In genomic region chr15:93030430-93031102, GRCh38 we compare ENCODE assay signal across 8 cellular contexts. TPM values are rescaled to one million over a fixed set of nuclear protein-coding genes. Genes with fewer than 3 reads are reported as not detected.
A peak's percentile ranks its signal among the peaks of the same experiment; 100 is the strongest.
DNase-seq lines count a peak whose midpoint lies in the region; ATAC-seq and FAIRE-seq lines count a peak whose summit lies in the region.

No MANE protein-coding gene starts in this region.

- CTCF ChIA-PET in CD4-positive, alpha-beta memory T cell (lab: Charles Lee; ENCODE audit: partially characterized antibody) = interaction anchor here (0.6 to 4.1 kb wide), 24 partner anchors 9 to 1293 kb away, joined by 3 to 27 read pairs (median 5); no protein-coding TSS in a partner anchor

- POLR2A ChIA-PET in CD4-positive, alpha-beta memory T cell (lab: Charles Lee; ENCODE audit: partially characterized antibody) = interaction anchor here (0.5 to 1.5 kb wide), 4 partner anchors 10 to 504 kb away, joined by 3 to 5 read pairs (median 3); no protein-coding TSS in a partner anchor

- peaks cover 16% of the 10 kb centered on the region for H3K36me3 ChIP-seq in CD4-positive, alpha-beta memory T cell (ENCODE audit: insufficient read depth, low read length)

- peak overlapping the region in 1 of 8 donors; percentile 27 for H3K4me3 Mint-ChIP-seq in CD4-positive, alpha-beta memory T cell
- H3K4me3 Mint-ChIP-seq in naive B cell = no peak overlapping the region
- H3K4me3 Mint-ChIP-seq in stimulated activated naive B cell treated with anti-CD40 and anti-IgM and Interleukin-4, amounts not matched to agents 10 μg/mL and 1 μg/mL and 100 μg/mL, for 72 hours = no peak overlapping the region

- H3K36me3 Mint-ChIP-seq in CD4-positive, alpha-beta memory T cell = peaks cover 6 to 23% of the 10 kb centered on the region in 2 donors
- peaks cover 0 to 1% of the 10 kb centered on the region in 2 donors for H3K36me3 Mint-ChIP-seq in naive B cell
- H3K36me3 Mint-ChIP-seq in stimulated activated naive B cell treated with anti-CD40 and anti-IgM and Interleukin-4, amounts not matched to agents 10 μg/mL and 1 μg/mL and 100 μg/mL, for 72 hours = peaks cover 13 to 22% of the 10 kb centered on the region in 2 donors

- no peak overlapping the region for H3K4me3 ChIP-seq in CD4-positive, alpha-beta memory T cell (ENCODE audit: low read length in 2 of 2)

- H3K27ac ChIP-seq in CD4-positive, alpha-beta memory T cell (ENCODE audit: low read depth, low read length) = no peak overlapping the region

- no peaks in the 10 kb centered on the region for H3K9me3 ChIP-seq in CD4-positive, alpha-beta memory T cell (ENCODE audit: control insufficient read depth in 1 of 2, low read length in 2 of 2)

- FAIRE-seq in GM19239 (lab: Jason Lieb, UNC) = peak; percentile 78

- no peaks in the 10 kb centered on the region for H3K27me3 ChIP-seq in CD4-positive, alpha-beta memory T cell (ENCODE audit: insufficient read depth, low read length)

- no peaks in the 10 kb centered on the region for H3K27me3 Mint-ChIP-seq in CD4-positive, alpha-beta memory T cell
- H3K27me3 Mint-ChIP-seq in naive B cell = peaks cover 0 to 8% (median 5%) of the 10 kb centered on the region in 3 donors
- H3K27me3 Mint-ChIP-seq in stimulated activated naive B cell treated with anti-CD40 and anti-IgM and Interleukin-4, amounts not matched to agents 10 μg/mL and 1 μg/mL and 100 μg/mL, for 72 hours = peaks cover 0 to 6% of the 10 kb centered on the region in 2 donors

- DNase-seq in CD4-positive, alpha-beta memory T cell = peak in 4 of 5 donors; percentile 57 to 71 (median 63)
- DNase-seq in GM19239 (ENCODE audit: insufficient read length, low spot score) = peak; percentile 82
- peak; percentile 33 for DNase-seq in NOMO-1 treated with DMSO at 0.1 percent for 48 hours (lab: John Stamatoyannopoulos, UW; ENCODE audit: unreplicated experiment)
- peak; percentile 52 for DNase-seq in activated T-cell treated with anti-CD3 and anti-CD28 coated beads for 4 hours
- DNase-seq in naive B cell = peak; percentile 44
- peak; percentile 44 for DNase-seq in stimulated activated naive B cell treated with anti-CD40 and anti-IgM and Interleukin-4, amounts not matched to agents 10 μg/mL and 1 μg/mL and 100 μg/mL, for 72 hours

- peaks cover 14 to 29% (median 19%) of the 10 kb centered on the region in 4 donors for H3K4me1 Mint-ChIP-seq in CD4-positive, alpha-beta memory T cell
- peaks cover 22 to 27% (median 27%) of the 10 kb centered on the region in 3 donors for H3K4me1 Mint-ChIP-seq in naive B cell
- H3K4me1 Mint-ChIP-seq in stimulated activated naive B cell treated with anti-CD40 and anti-IgM and Interleukin-4, amounts not matched to agents 10 μg/mL and 1 μg/mL and 100 μg/mL, for 72 hours = peaks cover 20 to 39% of the 10 kb centered on the region in 2 donors

- H3K9me3 Mint-ChIP-seq in CD4-positive, alpha-beta memory T cell = peaks cover 0 to 3% (median 0%) of the 10 kb centered on the region in 8 donors
- no peaks in the 10 kb centered on the region for H3K9me3 Mint-ChIP-seq in naive B cell
- H3K9me3 Mint-ChIP-seq in stimulated activated naive B cell treated with anti-CD40 and anti-IgM and Interleukin-4, amounts not matched to agents 10 μg/mL and 1 μg/mL and 100 μg/mL, for 72 hours = no peaks in the 10 kb centered on the region

- H3K4me1 ChIP-seq in CD4-positive, alpha-beta memory T cell (ENCODE audit: insufficient read depth, low read length) = peaks cover 22% of the 10 kb centered on the region

- intact Hi-C loops in CD4-positive, alpha-beta memory T cell (cut with micrococcal nuclease) = loop anchor here (1.0 kb wide), 2 partner anchors 1090 to 1294 kb away; no protein-coding TSS in a partner anchor

- ATAC-seq in HG03280 (IDR thresholded peaks at IDR 0.05; ENCODE audit: unreplicated experiment) = peak; percentile 80
- peak; percentile 62 for ATAC-seq in esophagus mucosa
- ATAC-seq in naive B cell (ENCODE audit: low read depth in 2 of 2) = peak; percentile 79 to 86
- ATAC-seq in stimulated activated naive B cell treated with anti-CD40 and anti-IgM and Interleukin-4, amounts not matched to agents 10 μg/mL and 1 μg/mL and 100 μg/mL, for 72 hours (replicated peaks) = peak; percentile 82 to 83

- peak overlapping the region; percentile 17 to 85 (median 66) for H3K27ac Mint-ChIP-seq in CD4-positive, alpha-beta memory T cell
- peak overlapping the region; percentile 43 to 91 (median 68) for H3K27ac Mint-ChIP-seq in naive B cell
- peak overlapping the region; percentile 79 for H3K27ac Mint-ChIP-seq in stimulated activated naive B cell treated with anti-CD40 and anti-IgM and Interleukin-4, amounts not matched to agents 10 μg/mL and 1 μg/mL and 100 μg/mL, for 72 hours

RNA-seq across cellular contexts. Expression of gene RGMA, which starts 58.4 kb away (rescaled TPM):
- not detected for total RNA-seq in CD4-positive, alpha-beta memory T cell
- polyA plus RNA-seq in CD4-positive, alpha-beta memory T cell = not detected
- total RNA-seq in esophagus mucosa = 40.5 TPM
- polyA plus RNA-seq in naive B cell (ENCODE audit: low read depth in 6 of 6) = not detected

Comparison
In these comparisons a context has a peak if more than half of its experiments do, and no peak if none do; other contexts are left out.
1. RNA of gene RGMA, which starts 58.4 kb away (total RNA-seq): 40.5 TPM in esophagus mucosa (single experiment); not detected in CD4-positive, alpha-beta memory T cell; every median in the first group is over 10 times any median in the second.
2. Peak in every context shown above with its lines, with median percentiles within 50 percentile points of each other: DNase-seq, H3K27ac Mint-ChIP-seq and ATAC-seq.